In the genomic region with DNA sequence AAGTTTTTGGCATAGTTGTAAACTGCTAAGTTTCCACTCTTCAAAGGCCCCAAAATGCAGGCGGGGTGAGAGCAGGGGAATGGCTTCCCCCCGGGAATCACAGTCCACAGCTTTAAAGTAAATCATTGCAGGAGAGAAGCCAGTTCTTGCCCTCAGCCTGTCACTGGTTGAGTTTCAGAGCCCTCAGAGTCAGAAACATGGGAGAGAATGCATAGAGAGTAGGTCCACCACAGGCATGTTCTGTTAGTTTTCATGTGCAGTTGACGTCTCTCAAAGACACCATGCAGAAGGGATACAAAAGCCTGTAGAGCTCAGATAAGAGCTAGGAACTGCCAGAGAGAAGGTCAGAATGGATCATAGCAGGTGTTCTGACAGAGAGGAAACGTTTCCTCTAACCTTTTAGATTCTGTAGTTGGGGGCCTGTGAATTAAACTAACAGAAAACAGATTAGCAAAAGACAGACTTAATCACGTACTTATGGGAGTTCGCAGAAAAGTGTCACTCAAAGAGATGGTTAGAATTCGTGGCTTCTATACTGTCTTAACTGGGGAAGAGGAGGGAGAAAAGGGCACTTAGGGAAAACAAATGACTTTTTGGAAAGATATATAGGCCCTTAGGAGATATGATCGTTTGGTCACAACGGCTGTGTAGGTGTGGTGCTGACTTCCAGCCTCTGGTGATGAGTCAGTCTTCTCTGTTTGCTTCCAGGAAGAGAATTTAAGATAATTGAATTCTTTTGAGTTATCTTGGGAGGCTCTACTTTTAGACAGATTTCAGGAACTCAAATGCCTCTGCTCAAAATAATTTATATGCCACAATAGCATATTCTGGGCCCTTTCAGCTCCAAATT, we compare ENCODE assay signal across 1 cellular context.
TF ChIP-seq lines count a peak whose summit lies in the region.

No MANE protein-coding gene starts in this region.

TF ChIP-seq in A549, 52 proteins besides CTCF, POLR2A, EP300 and RAD21:
- TF ChIP-seq MYC (IDR thresholded peaks at IDR 0.05; ENCODE audit: borderline replicate concordance, low read length) (no peak), SMC3 (IDR thresholded peaks at IDR 0.05) (no peak), HEYL (CRISPR knock-in tag; IDR thresholded peaks at IDR 0.05) (no peak), EHMT2 (IDR thresholded peaks at IDR 0.05; ENCODE audit: low read depth) (no peak), ATOH8 (CRISPR knock-in tag; IDR thresholded peaks at IDR 0.05; ENCODE audit: low read depth) (no peak), MAZ (IDR thresholded peaks at IDR 0.05; ENCODE audit: borderline replicate concordance, low read depth, low read length) (no peak), ZFP36 (IDR thresholded peaks at IDR 0.05; ENCODE audit: borderline replicate concordance, partially characterized antibody) (no peak), RARB (CRISPR knock-in tag; IDR thresholded peaks at IDR 0.05) (no peak), ESRRA (IDR thresholded peaks at IDR 0.05; ENCODE audit: borderline replicate concordance, low read length) (no peak), PBX3 (IDR thresholded peaks at IDR 0.05) (no peak), PHF8 (IDR thresholded peaks at IDR 0.05; ENCODE audit: borderline replicate concordance, low read depth) (no peak)
TF ChIP-seq in A549: peak in this region for 0.
